In genomic region chr18:63850010-63850409, GRCh38 we compare ENCODE assay signal across 9 cellular contexts. TPM values are rescaled to one million over a fixed set of nuclear protein-coding genes. Genes with fewer than 3 reads are reported as not detected.
DNase-seq lines count a peak whose midpoint lies in the region; ATAC-seq, FAIRE-seq and TF ChIP-seq lines count a peak whose summit lies in the region.
"Had no signal": no experiment of that assay in that cellular context is flagged by ENCODE, and none has a peak within 500 bp of the region (broad histone marks: within the 10 kb centered on the region; RNA-seq: fewer than 3 reads in every experiment).

No MANE protein-coding gene starts in this region.

- POLR2A ChIA-PET in A549 (lab: Yijun Ruan, JAX), result no interaction called here

- DNase-seq in A549 (ENCODE audit: low read depth in 1 of 2, low spot score in 1 of 2), result peak; percentile 5 to 62
- peak; percentile 76 for DNase-seq in NOMO-1 treated with dmso at 0.1 percent for 144 hours (lab: John Stamatoyannopoulos, UW; ENCODE audit: unreplicated experiment)
- peak; percentile 30 for DNase-seq in fibroblast of the aortic adventitia (ENCODE audit: low read depth)
- DNase-seq in activated T-cell treated with anti-CD3 and anti-CD28 coated beads, Interleukin-2, amount 50 U/mL, for 24 hours, result no peak
- DNase-seq in H54 (ENCODE audit: insufficient read length, low spot score), result no peak

- no peak for FAIRE-seq in A549 (lab: Jason Lieb, UNC)
- no peak for FAIRE-seq in H54 (lab: Jason Lieb, UNC)

- H3K4me1 ChIP-seq in A549, result no peaks in the 10 kb centered on the region

- no peaks in the 10 kb centered on the region for H3K36me3 Mint-ChIP-seq in activated T-cell treated with anti-CD3 and anti-CD28 coated beads, Interleukin-2, amount 50 U/mL, for 24 hours (ENCODE audit: low read depth)

- ATAC-seq in A549 (peak; percentile 83 to 87), GM18498 (IDR thresholded peaks at IDR 0.05; ENCODE audit: unreplicated experiment) (peak; percentile 81), HG03175 (IDR thresholded peaks at IDR 0.05; ENCODE audit: unreplicated experiment) (peak; percentile 70), HG02763 (IDR thresholded peaks at IDR 0.05; ENCODE audit: unreplicated experiment) (no peak)

- TF ChIP-seq EP300 in A549 (IDR thresholded peaks at IDR 0.05), result no peak

- 4% methylated on average over 4 of the region's 4 CpGs for WGBS in A549 (ENCODE audit: missing lambda C conversion rate)

- H3K27ac ChIP-seq in A549, result no peak overlapping the region

- no peaks in the 10 kb centered on the region for H3K9me3 ChIP-seq in A549

- TF ChIP-seq RAD21 in A549 (conservative IDR thresholded peaks at IDR 0.05 in 1 of 2, IDR thresholded peaks at IDR 0.05 in 1 of 2), result peak in 1 of 2 experiments; percentile 45; a peak in 2 of 5 replicates

- TF ChIP-seq CTCF in A549 (IDR thresholded peaks at IDR 0.05) (peak; percentile 31; the same call in 1 of the 3 replicates), fibroblast of the aortic adventitia (IDR thresholded peaks at IDR 0.05; ENCODE audit: insufficient read depth, low read length) (peak; percentile 53)

- peaks cover 14% of the 10 kb centered on the region for H3K27me3 Mint-ChIP-seq in activated T-cell treated with anti-CD3 and anti-CD28 coated beads, Interleukin-2, amount 50 U/mL, for 24 hours

- H3K9me3 Mint-ChIP-seq in activated T-cell treated with anti-CD3 and anti-CD28 coated beads, Interleukin-2, amount 50 U/mL, for 24 hours, result peaks cover 1% of the 10 kb centered on the region
- H3K9me3 Mint-ChIP-seq: central memory CD8-positive, alpha-beta T cell had no signal

- no peaks in the 10 kb centered on the region for H3K4me1 Mint-ChIP-seq in activated T-cell treated with anti-CD3 and anti-CD28 coated beads, Interleukin-2, amount 50 U/mL, for 24 hours (ENCODE audit: low read depth)
- H3K4me1 Mint-ChIP-seq: central memory CD8-positive, alpha-beta T cell had no signal

- CTCF ChIA-PET in A549 (lab: Yijun Ruan, JAX), result interaction anchor here (2.6 kb wide), 1 partner anchor 331 kb away, joined by 16 read pairs; no protein-coding TSS in a partner anchor

- 0 out of 3 replicates have a peak overlapping the region, but pooled peaks have one; percentile 13 for H3K4me2 ChIP-seq in A549

- TF ChIP-seq POLR2A in A549 (IDR thresholded peaks at IDR 0.05; ENCODE audit: low read length), result no peak
- no peak for TF ChIP-seq POLR2A in H54 (IDR thresholded peaks at IDR 0.05; ENCODE audit: low read depth, low read length)

- H3K27ac Mint-ChIP-seq in activated T-cell treated with anti-CD3 and anti-CD28 coated beads, Interleukin-2, amount 50 U/mL, for 24 hours, result no peak overlapping the region

- no peak overlapping the region for H3K4me3 ChIP-seq in A549
- H3K4me3 ChIP-seq in fibroblast of the aortic adventitia (ENCODE audit: low read depth, low read length), result no peak overlapping the region

- H3K4me3 Mint-ChIP-seq in activated T-cell treated with anti-CD3 and anti-CD28 coated beads, Interleukin-2, amount 50 U/mL, for 24 hours, result no peak overlapping the region
- H3K4me3 Mint-ChIP-seq: central memory CD8-positive, alpha-beta T cell had no signal

TF ChIP-seq in A549, 52 proteins besides CTCF, POLR2A, EP300 and RAD21:
- TF ChIP-seq SMC3 (IDR thresholded peaks at IDR 0.05) (peak; percentile 22; the same call in 1 of the 3 replicates), REST (IDR thresholded peaks at IDR 0.05) (no peak), MAFK (IDR thresholded peaks at IDR 0.05; ENCODE audit: partially characterized antibody) (no peak), CEBPB (IDR thresholded peaks at IDR 0.05) (peak in 1 of 2 experiments; percentile 49; a peak in 1 of 4 replicates), HMGXB4 (CRISPR knock-in tag; IDR thresholded peaks at IDR 0.05; ENCODE audit: borderline replicate concordance) (no peak)

RNA-seq across cellular contexts. Expression of gene SERPINB2, which starts 37.5 kb away (rescaled TPM):
- polyA plus RNA-seq in A549 (2011; rRNA removed), result 0.12 TPM in 1 of 2 replicates, not detected in the other
- polyA plus RNA-seq in A549 (2012; cell fraction: cytosol; rRNA removed), result not detected in 2 replicates
- not detected in 2 replicates for polyA plus RNA-seq in A549 (2012; cell fraction: nucleus; rRNA removed)
- not detected in 3 replicates for polyA plus RNA-seq in A549 (2017; fragmentation: RNase III; extraction: RNeasy Plus Mini Kit Qiagen cat#74134 plus additional on column Dnase treatment)
- polyA minus RNA-seq in A549 (2011; rRNA and poly(A)+ RNA removed), result not detected in 2 replicates
- total RNA-seq in fibroblast of the aortic adventitia (ENCODE audit: low replicate concordance), result 13.9 and 67.6 TPM in 2 replicates

RNA-seq across cellular contexts. Expression of gene SERPINB10, which starts 57.7 kb away (rescaled TPM):
- polyA plus RNA-seq in A549 (2011; rRNA removed), result not detected in 2 replicates
- polyA plus RNA-seq in A549 (2012; cell fraction: cytosol; rRNA removed), result not detected in 2 replicates
- polyA plus RNA-seq in A549 (2012; cell fraction: nucleus; rRNA removed), result not detected in 2 replicates
- polyA plus RNA-seq in A549 (2017; fragmentation: RNase III; extraction: RNeasy Plus Mini Kit Qiagen cat#74134 plus additional on column Dnase treatment), result not detected in 3 replicates
- not detected in 2 replicates for polyA minus RNA-seq in A549 (2011; rRNA and poly(A)+ RNA removed)
- not detected in 2 replicates for total RNA-seq in fibroblast of the aortic adventitia (ENCODE audit: low replicate concordance)

Comparison
In these comparisons a context has a peak if more than half of its experiments do, and no peak if none do; other contexts are left out.
1. DNase-seq: peak in A549 (2 of 2), NOMO-1 treated with dmso at 0.1 percent for 144 hours (single experiment) and fibroblast of the aortic adventitia (single experiment); none in activated T-cell treated with anti-CD3 and anti-CD28 coated beads, Interleukin-2, amount 50 U/mL, for 24 hours (single experiment) and H54 (single experiment).